ENCODE assay signal across 8 cellular contexts in the genomic region with DNA sequence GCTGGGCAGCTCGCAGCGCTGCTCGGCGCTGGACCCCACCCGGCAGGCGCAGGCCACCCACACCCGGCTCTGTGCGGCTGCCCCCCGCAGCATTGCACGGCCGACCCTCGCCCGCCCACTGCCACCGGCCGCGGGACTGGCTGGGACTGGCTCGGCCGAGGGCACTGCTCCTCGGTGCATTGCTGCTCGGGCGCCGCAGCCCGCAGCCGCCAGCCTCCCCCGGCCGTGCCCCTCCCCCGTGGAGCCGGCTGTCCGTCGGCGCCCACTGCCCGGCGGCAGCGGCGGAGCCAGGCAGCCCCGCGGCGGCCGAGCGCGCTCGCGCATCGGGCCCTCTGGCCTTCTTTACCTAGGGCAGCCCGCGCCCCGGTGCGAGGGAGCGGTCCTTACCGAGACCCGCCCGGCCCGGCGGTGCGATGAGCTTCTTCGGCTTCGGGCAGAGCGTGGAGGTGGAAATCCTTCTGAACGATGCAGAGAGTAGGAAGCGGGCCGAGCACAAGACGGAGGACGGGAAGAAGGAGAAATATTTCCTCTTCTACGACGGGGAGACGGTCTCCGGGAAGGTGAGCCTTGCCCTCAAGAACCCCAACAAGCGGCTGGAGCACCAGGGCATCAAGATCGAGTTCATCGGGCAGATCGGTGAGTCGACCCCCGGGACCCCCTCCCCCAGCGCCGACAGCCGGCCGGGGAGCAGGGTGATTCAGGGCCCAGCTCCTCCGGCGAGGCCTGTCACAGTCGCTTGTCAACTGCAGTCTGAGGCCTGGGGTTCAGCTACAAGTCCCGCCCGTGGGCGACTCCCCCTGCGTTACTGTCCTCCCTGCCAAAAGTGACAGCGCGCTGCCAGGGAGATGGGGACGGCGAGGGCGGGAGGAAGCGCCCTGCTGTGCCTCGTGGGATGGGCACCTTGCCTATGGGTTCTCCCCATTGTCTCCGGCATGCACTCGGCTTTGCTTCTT. TPM values are rescaled to one million over a fixed set of nuclear protein-coding genes. Genes with fewer than 3 reads are reported as not detected.
DNase-seq lines count a peak whose midpoint lies in the region; ATAC-seq and TF ChIP-seq lines count a peak whose summit lies in the region.

No MANE protein-coding gene starts in this region.

- peak overlapping the region; percentile 81 to 98 for H3K27ac Mint-ChIP-seq in activated naive CD4-positive, alpha-beta T cell treated with anti-CD3 and anti-CD28 coated beads, Interleukin-2, amount 50 U/mL, for 72 hours

- H3K9ac ChIP-seq in HUES48 (ENCODE audit: low read depth, low read length): no peak overlapping the region

- ATAC-seq in GM21367 (IDR thresholded peaks at IDR 0.05; ENCODE audit: unreplicated experiment) (peak; percentile 15), heart left ventricle (peak; percentile 28 to 68 (median 60))
- peak; percentile 41 to 47 for ATAC-seq in activated naive CD4-positive, alpha-beta T cell treated with anti-CD3 and anti-CD28 coated beads, Interleukin-2, amount 50 U/mL, for 72 hours

- no peak for TF ChIP-seq CTCF in heart left ventricle (IDR thresholded peaks at IDR 0.05)

- DNase-seq in CMK (ENCODE audit: low read depth) (peak; percentile 58), SK-N-DZ (ENCODE audit: low spot score) (peak; percentile 7), heart left ventricle (peak; percentile 75 to 83 (median 82)), pons (ENCODE audit: low spot score) (peak; percentile 64)
- DNase-seq in activated naive CD4-positive, alpha-beta T cell treated with anti-CD3 and anti-CD28 coated beads, Interleukin-2, amount 50 U/mL, for 72 hours (ENCODE audit: low spot score in 2 of 2): peak; percentile 68 to 74

- H3K9me3 ChIP-seq in HUES48 (ENCODE audit: control insufficient read depth, insufficient read depth, low read length) (no peaks in the 10 kb centered on the region), heart left ventricle (no peaks in the 10 kb centered on the region)

- 0 to 3% (median 1%) methylated on average over 6 to 93 of the region's 93 CpGs for WGBS in heart left ventricle, 4 donors
- under 1% methylated on average over 93 of the region's 93 CpGs for WGBS in urinary bladder

- no peak overlapping the region for H3K27ac ChIP-seq in HUES48 (ENCODE audit: low read depth, low read length)
- H3K27ac ChIP-seq in heart left ventricle: peak overlapping the region; percentile 90 to 98 (median 94)
- H3K27ac ChIP-seq in urinary bladder (ENCODE audit: low read depth): peak overlapping the region; percentile 58

- peak overlapping the region; percentile 83 for H3K4me3 ChIP-seq in HUES48 (ENCODE audit: low read depth, low read length)
- peak overlapping the region; percentile 64 to 95 (median 78) for H3K4me3 ChIP-seq in heart left ventricle
- peak overlapping the region; percentile 85 for H3K4me3 ChIP-seq in urinary bladder (ENCODE audit: low read depth, low read length)

- H3K9me3 Mint-ChIP-seq in activated naive CD4-positive, alpha-beta T cell treated with anti-CD3 and anti-CD28 coated beads, Interleukin-2, amount 50 U/mL, for 72 hours: no peaks in the 10 kb centered on the region

- peaks cover 26 to 36% of the 10 kb centered on the region in 2 donors for H3K36me3 Mint-ChIP-seq in activated naive CD4-positive, alpha-beta T cell treated with anti-CD3 and anti-CD28 coated beads, Interleukin-2, amount 50 U/mL, for 72 hours

- H3K27me3 ChIP-seq in HUES48 (ENCODE audit: control insufficient read depth, insufficient read depth, low read length) (no peaks in the 10 kb centered on the region), heart left ventricle (no peaks in the 10 kb centered on the region)

- H3K36me3 ChIP-seq in HUES48 (ENCODE audit: control insufficient read depth, insufficient read depth, low read length) (peaks cover 8% of the 10 kb centered on the region), heart left ventricle (peaks cover 0 to 10% (median 6%) of the 10 kb centered on the region in 9 donors), urinary bladder (ENCODE audit: insufficient read depth) (no peaks in the 10 kb centered on the region)

- H3K4me1 ChIP-seq in HUES48 (ENCODE audit: control insufficient read depth, insufficient read depth, low read length) (peaks cover 11% of the 10 kb centered on the region), heart left ventricle (peaks cover 4 to 56% (median 44%) of the 10 kb centered on the region in 12 donors), urinary bladder (ENCODE audit: insufficient read depth) (no peaks in the 10 kb centered on the region)

- intact Hi-C loops in heart left ventricle (cut with DNase I): loop anchor here in 3 of 10 donors (1.0 to 10.0 kb wide), 5 partner anchors 28 to 270 kb away; a partner anchor contains a TSS

- TF ChIP-seq POLR2A in heart left ventricle (IDR thresholded peaks at IDR 0.05): peak in 1 of 2 donors; percentile 74

RNA-seq across cellular contexts. Expression of a gene that starts 0.5 kb away (rescaled TPM):
- polyA plus RNA-seq in SK-N-DZ (2014; cell fraction: cytosol; rRNA removed): 28.9 and 30.2 TPM in 2 replicates
- polyA plus RNA-seq in SK-N-DZ (2014; cell fraction: nucleus; rRNA removed): 28.3 and 34.4 TPM in 2 replicates
- 10 to 100 TPM; 38.5 to 39.2 TPM for total RNA-seq in activated naive CD4-positive, alpha-beta T cell treated with anti-CD3 and anti-CD28 coated beads, Interleukin-2, amount 50 U/mL, for 72 hours
- total RNA-seq in heart left ventricle (10 to 100 TPM; 35.0 to 49.6 (median 37.8) TPM), urinary bladder (33.6 TPM)
- polyA plus RNA-seq in heart left ventricle (10 to 100 TPM; 19.6 to 36.8 TPM), urinary bladder (38.3 TPM)

RNA-seq across cellular contexts. Expression of a gene that starts 1.2 kb away (rescaled TPM):
- 32.8 and 35.8 TPM in 2 replicates for polyA plus RNA-seq in SK-N-DZ (2014; cell fraction: cytosol; rRNA removed)
- polyA plus RNA-seq in SK-N-DZ (2014; cell fraction: nucleus; rRNA removed): 28.5 and 39.9 TPM in 2 replicates
- 100 to 1,000 TPM in 1 of 2 donors, 10 to 100 TPM in 1; 93.7 to 169 TPM for total RNA-seq in activated naive CD4-positive, alpha-beta T cell treated with anti-CD3 and anti-CD28 coated beads, Interleukin-2, amount 50 U/mL, for 72 hours
- total RNA-seq in heart left ventricle (10 to 100 TPM in 6 of 9 donors, 1 to 10 TPM in 3; 9.4 to 18.8 (median 11.0) TPM), urinary bladder (29.1 TPM)
- polyA plus RNA-seq in heart left ventricle (1 to 10 TPM; 4.7 to 9.8 TPM), urinary bladder (9.5 TPM)

RNA-seq across cellular contexts. Expression of a gene that starts 28.2 kb away (rescaled TPM):
- 83.2 and 96.3 TPM in 2 replicates for polyA plus RNA-seq in SK-N-DZ (2014; cell fraction: cytosol; rRNA removed)
- polyA plus RNA-seq in SK-N-DZ (2014; cell fraction: nucleus; rRNA removed): 77.0 and 89.1 TPM in 2 replicates
- 10 to 100 TPM; 81.4 to 85.0 TPM for total RNA-seq in activated naive CD4-positive, alpha-beta T cell treated with anti-CD3 and anti-CD28 coated beads, Interleukin-2, amount 50 U/mL, for 72 hours
- total RNA-seq in heart left ventricle: 10 to 100 TPM; 34.1 to 47.8 (median 41.9) TPM
- polyA plus RNA-seq in heart left ventricle: 10 to 100 TPM; 48.8 to 59.4 TPM
- 47.2 TPM for total RNA-seq in urinary bladder
- 61.7 TPM for polyA plus RNA-seq in urinary bladder

RNA-seq across cellular contexts. Expression of a gene that starts 28.4 kb away (rescaled TPM):
- polyA plus RNA-seq in SK-N-DZ (2014; cell fraction: cytosol; rRNA removed): 17.0 and 20.0 TPM in 2 replicates
- 72.1 and 80.6 TPM in 2 replicates for polyA plus RNA-seq in SK-N-DZ (2014; cell fraction: nucleus; rRNA removed)
- 10 to 100 TPM; 19.2 to 25.2 TPM for total RNA-seq in activated naive CD4-positive, alpha-beta T cell treated with anti-CD3 and anti-CD28 coated beads, Interleukin-2, amount 50 U/mL, for 72 hours
- 10 to 100 TPM; 23.2 to 48.2 (median 38.9) TPM for total RNA-seq in heart left ventricle
- 10 to 100 TPM; 21.0 to 37.1 TPM for polyA plus RNA-seq in heart left ventricle
- total RNA-seq in urinary bladder: 20.1 TPM
- polyA plus RNA-seq in urinary bladder: 24.0 TPM

RNA-seq across cellular contexts. Expression of a gene that starts 51.2 kb away (rescaled TPM):
- polyA plus RNA-seq in SK-N-DZ (2014; cell fraction: cytosol; rRNA removed): 1.6 and 3.7 TPM in 2 replicates
- polyA plus RNA-seq in SK-N-DZ (2014; cell fraction: nucleus; rRNA removed): 3.9 and 12.9 TPM in 2 replicates
- 10 to 100 TPM in 1 of 2 donors, 1 to 10 TPM in 1; 7.3 to 19.3 TPM for total RNA-seq in activated naive CD4-positive, alpha-beta T cell treated with anti-CD3 and anti-CD28 coated beads, Interleukin-2, amount 50 U/mL, for 72 hours
- total RNA-seq in heart left ventricle: not detected
- polyA plus RNA-seq in heart left ventricle: not detected
- 0.11 TPM for total RNA-seq in urinary bladder
- polyA plus RNA-seq in urinary bladder: 0.13 TPM

Comparison
In these comparisons a context has a peak if more than half of its experiments do, and no peak if none do; other contexts are left out.
1. DNase-seq: peak in every context shown above with its lines; median percentile 82 in heart left ventricle; 71 in activated naive CD4-positive, alpha-beta T cell treated with anti-CD3 and anti-CD28 coated beads, Interleukin-2, amount 50 U/mL, for 72 hours; 64 in pons; 58 in CMK; 7 in SK-N-DZ.